Comparison of ENCODE assay signal across 19 cellular contexts in the genomic region with DNA sequence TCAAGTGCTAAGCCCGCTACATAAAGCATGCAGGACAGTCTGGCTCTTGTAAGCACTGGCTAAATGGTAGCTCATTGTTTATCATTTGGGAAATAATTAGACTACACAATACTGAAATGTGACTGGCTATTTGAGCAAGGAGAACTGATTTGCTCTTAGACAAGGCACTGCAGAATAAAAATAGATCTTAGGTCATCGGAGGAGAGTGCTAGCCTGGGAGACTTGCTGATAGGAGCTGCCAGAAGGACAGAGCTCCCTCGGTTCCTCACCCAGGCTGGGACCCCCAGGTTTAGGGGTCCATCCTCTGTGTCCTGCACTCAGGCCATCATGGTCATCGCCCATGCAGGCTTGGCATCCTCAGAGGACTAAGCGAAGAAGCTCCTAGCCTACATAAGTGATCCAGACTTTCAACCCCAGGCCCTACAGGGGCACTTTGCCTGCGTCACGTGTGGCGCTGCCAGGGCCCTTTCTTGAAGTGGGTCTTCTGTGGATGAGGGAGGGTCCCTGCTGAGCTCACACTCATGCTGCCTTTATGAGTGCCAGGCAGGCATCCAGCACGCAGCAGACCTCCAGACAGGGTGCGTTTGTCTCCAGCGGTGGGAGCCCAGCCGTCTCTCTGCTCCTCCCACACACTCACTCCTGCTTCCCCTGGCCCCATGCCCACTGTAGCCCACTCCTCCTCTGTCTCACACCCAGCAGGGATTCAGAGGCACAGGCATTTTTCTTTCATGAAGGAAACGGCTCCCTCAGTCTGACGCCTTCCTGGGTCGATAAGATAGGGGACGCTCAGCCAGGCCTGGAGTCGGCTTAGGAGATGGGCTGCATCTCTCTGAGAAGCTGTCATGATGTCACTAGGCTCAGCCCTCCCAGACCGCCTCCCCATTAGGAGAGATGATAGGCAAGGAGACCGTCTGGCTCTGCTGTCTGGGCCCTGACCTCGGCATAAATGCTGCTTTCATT.
DNase-seq lines count a peak whose midpoint lies in the region; ATAC-seq and TF ChIP-seq lines count a peak whose summit lies in the region.
"Had no signal": no experiment of that assay in that cellular context is flagged by ENCODE, and none has a peak within 500 bp of the region (broad histone marks: within the 10 kb centered on the region; RNA-seq: fewer than 3 reads in every experiment).

No MANE protein-coding gene starts in this region.

- H3K36me3 ChIP-seq in neural progenitor cell: no peaks in the 10 kb centered on the region
- H3K36me3 ChIP-seq: colonic mucosa, HAP-1 had no signal

- no peaks in the 10 kb centered on the region for H4K20me1 ChIP-seq in neural progenitor cell (ENCODE audit: low read depth)

- DNase-seq in ELF-1 (ENCODE audit: low read depth, low spot score): peak; percentile 70
- DNase-seq in NCI-H69 (lab: John Stamatoyannopoulos, UW): peak; percentile 98
- no peak for DNase-seq in Right ventricle myocardium superior
- DNase-seq in neural progenitor cell (ENCODE audit: low spot score): no peak
- no peak for DNase-seq in activated CD4-positive, alpha-beta T cell treated with anti-CD3 and anti-CD28 coated beads, Interleukin-2, amount 10 ng/mL, durations not matched to agents 7 days and 5 days
- DNase-seq in SIG-M5 (lab: John Stamatoyannopoulos, UW): no peak
- no peak for DNase-seq in central memory CD4-positive, alpha-beta T cell
- no peak for DNase-seq in activated CD4-positive, alpha-beta T cell treated with anti-CD3 and anti-CD28 coated beads, Interleukin-2, amount 50 U/mL, for 48 hours
- DNase-seq: activated effector memory CD4-positive, alpha-beta T cell treated with Interleukin-2 at 50 U/mL for 16 hours; Caco-2; colonic mucosa; GDM1; NCI-H226; PC-3; posterior cingulate gyrus; stimulated activated CD4-positive, alpha-beta T cell treated with anti-CD3 and anti-CD28 coated beads, Interleukin-12 subunit alpha, Interleukin-12 subunit beta, amount 100 ng/mL, for 4 hours had no signal

- peaks cover 12% of the 10 kb centered on the region for H3K4me1 Mint-ChIP-seq in neural progenitor cell
- no peaks in the 10 kb centered on the region for H3K4me1 Mint-ChIP-seq in activated CD4-positive, alpha-beta T cell treated with anti-CD3 and anti-CD28 coated beads, Interleukin-2, amount 10 ng/mL, durations not matched to agents 7 days and 5 days

- H3K27ac ChIP-seq in neural progenitor cell: no peak overlapping the region
- H3K27ac ChIP-seq: colonic mucosa had no signal

- no peak overlapping the region for H3K9ac ChIP-seq in neural progenitor cell

- POLR2A ChIA-PET in activated CD4-positive, alpha-beta T cell treated with anti-CD3 and anti-CD28 coated beads, Interleukin-2, amount 10 ng/mL, durations not matched to agents 7 days and 5 days (lab: Charles Lee): no interaction called here

- H3K79me2 ChIP-seq in neural progenitor cell (ENCODE audit: low read depth): no peaks in the 10 kb centered on the region

- intact Hi-C loops in Right ventricle myocardium superior (cut with DNase I): no loop called here

- TF ChIP-seq CTCF in neural progenitor cell (IDR thresholded peaks at IDR 0.05): no peak

- no peaks in the 10 kb centered on the region for H3K9me3 Mint-ChIP-seq in neural progenitor cell
- H3K9me3 Mint-ChIP-seq in activated CD4-positive, alpha-beta T cell treated with anti-CD3 and anti-CD28 coated beads, Interleukin-2, amount 10 ng/mL, durations not matched to agents 7 days and 5 days: no peaks in the 10 kb centered on the region
- H3K9me3 Mint-ChIP-seq: stimulated activated naive CD8-positive, alpha-beta T cell treated with anti-CD3 and anti-CD28 coated beads, Interleukin-15, Interleukin-2, amounts not matched to agents 100 ng/mL and 50 ng/mL, for 24 hours had no signal

- H2AFZ ChIP-seq in neural progenitor cell (replicated peaks): no peak overlapping the region

- peak; percentile 56 for ATAC-seq in Right ventricle myocardium superior (ENCODE audit: poor library complexity)
- ATAC-seq: esophagus mucosa, PC-3 had no signal

- H3K27me3 Mint-ChIP-seq in neural progenitor cell (ENCODE audit: insufficient read depth, low read depth): peaks cover 2% of the 10 kb centered on the region
- no peaks in the 10 kb centered on the region for H3K27me3 Mint-ChIP-seq in activated CD4-positive, alpha-beta T cell treated with anti-CD3 and anti-CD28 coated beads, Interleukin-2, amount 10 ng/mL, durations not matched to agents 7 days and 5 days

- peak overlapping the region; percentile 28 for H3K27ac Mint-ChIP-seq in neural progenitor cell
- no peak overlapping the region for H3K27ac Mint-ChIP-seq in activated CD4-positive, alpha-beta T cell treated with anti-CD3 and anti-CD28 coated beads, Interleukin-2, amount 10 ng/mL, durations not matched to agents 7 days and 5 days
- H3K27ac Mint-ChIP-seq: stimulated activated naive CD8-positive, alpha-beta T cell treated with anti-CD3 and anti-CD28 coated beads, Interleukin-15, Interleukin-2, amounts not matched to agents 100 ng/mL and 50 ng/mL, for 24 hours had no signal

- no peak overlapping the region for H3K4me3 ChIP-seq in neural progenitor cell
- H3K4me3 ChIP-seq: colonic mucosa, HAP-1 had no signal

- CTCF ChIA-PET in activated CD4-positive, alpha-beta T cell treated with anti-CD3 and anti-CD28 coated beads, Interleukin-2, amount 10 ng/mL, durations not matched to agents 7 days and 5 days (lab: Charles Lee): no interaction called here

- H3K4me1 ChIP-seq in neural progenitor cell: peaks cover 6% of the 10 kb centered on the region
- H3K4me1 ChIP-seq: Caco-2, colonic mucosa, HAP-1 had no signal

- no peak overlapping the region for H3K4me3 Mint-ChIP-seq in neural progenitor cell
- no peak overlapping the region for H3K4me3 Mint-ChIP-seq in activated CD4-positive, alpha-beta T cell treated with anti-CD3 and anti-CD28 coated beads, Interleukin-2, amount 10 ng/mL, durations not matched to agents 7 days and 5 days
- H3K4me3 Mint-ChIP-seq: stimulated activated naive CD8-positive, alpha-beta T cell treated with anti-CD3 and anti-CD28 coated beads, Interleukin-15, Interleukin-2, amounts not matched to agents 100 ng/mL and 50 ng/mL, for 24 hours had no signal

- H3F3A ChIP-seq in neural progenitor cell (ENCODE audit: low read depth): no peaks in the 10 kb centered on the region

- H3K27me3 ChIP-seq in neural progenitor cell: no peaks in the 10 kb centered on the region
- H3K27me3 ChIP-seq: colonic mucosa had no signal

- H3K4me2 ChIP-seq in neural progenitor cell: no peak overlapping the region

- no peaks in the 10 kb centered on the region for H3K9me3 ChIP-seq in neural progenitor cell (ENCODE audit: low read depth)
- H3K9me3 ChIP-seq: Caco-2, colonic mucosa, HAP-1 had no signal

- no peaks in the 10 kb centered on the region for H3K36me3 Mint-ChIP-seq in neural progenitor cell
- no peaks in the 10 kb centered on the region for H3K36me3 Mint-ChIP-seq in activated CD4-positive, alpha-beta T cell treated with anti-CD3 and anti-CD28 coated beads, Interleukin-2, amount 10 ng/mL, durations not matched to agents 7 days and 5 days (ENCODE audit: low read depth)

Comparison
In these comparisons a context has a peak if more than half of its experiments do, and no peak if none do; other contexts are left out.
1. DNase-seq: peak in ELF-1 (single experiment) and NCI-H69 (single experiment); none in Right ventricle myocardium superior (single experiment), neural progenitor cell (single experiment), activated CD4-positive, alpha-beta T cell treated with anti-CD3 and anti-CD28 coated beads, Interleukin-2, amount 10 ng/mL, durations not matched to agents 7 days and 5 days (single experiment), SIG-M5 (single experiment), central memory CD4-positive, alpha-beta T cell (single experiment) and activated CD4-positive, alpha-beta T cell treated with anti-CD3 and anti-CD28 coated beads, Interleukin-2, amount 50 U/mL, for 48 hours (0 of 2).